In genomic region chr2:100272848-100273329, GRCh38 we compare ENCODE assay signal across 25 cellular contexts. TPM values are rescaled to one million over a fixed set of nuclear protein-coding genes. Genes with fewer than 3 reads are reported as not detected.
DNase-seq lines count a peak whose midpoint lies in the region; ATAC-seq, FAIRE-seq and TF ChIP-seq lines count a peak whose summit lies in the region.
"Had no signal": no experiment of that assay in that cellular context is flagged by ENCODE, and none has a peak within 500 bp of the region (broad histone marks: within the 10 kb centered on the region; RNA-seq: fewer than 3 reads in every experiment).

No MANE protein-coding gene starts in this region.

- H3K4me3 ChIP-seq in heart left ventricle, result no peak overlapping the region
- H3K4me3 ChIP-seq: lung, Peyer's patch, prostate gland had no signal

- TF ChIP-seq CTCF in heart left ventricle (IDR thresholded peaks at IDR 0.05), result no peak
- no peak for TF ChIP-seq CTCF in nephron (IDR thresholded peaks at IDR 0.05; ENCODE audit: unreplicated experiment in 3 of 3)

- peaks cover 7% of the 10 kb centered on the region for H3K4me1 Mint-ChIP-seq in nephron
- H3K4me1 Mint-ChIP-seq: central memory CD8-positive, alpha-beta T cell had no signal

- peaks cover 0 to 5% (median 0%) of the 10 kb centered on the region in 9 donors for H3K36me3 ChIP-seq in heart left ventricle
- H3K36me3 ChIP-seq: Peyer's patch, prostate gland had no signal

- H3K36me3 Mint-ChIP-seq in nephron (ENCODE audit: low read depth), result no peaks in the 10 kb centered on the region
- H3K36me3 Mint-ChIP-seq: activated naive CD8-positive, alpha-beta T cell treated with anti-CD3 and anti-CD28 coated beads, Interleukin-2, amount 10 ng/mL, durations not matched to agents 7 days and 5 days; CD14-positive monocyte; naive thymus-derived CD4-positive, alpha-beta T cell; stimulated activated naive B cell treated with anti-CD40 and anti-IgM and Interleukin-4, amounts not matched to agents 10 μg/mL and 1 μg/mL and 100 μg/mL, for 72 hours had no signal

- H3K9me3 Mint-ChIP-seq in nephron, result no peaks in the 10 kb centered on the region
- H3K9me3 Mint-ChIP-seq: activated CD8-positive, alpha-beta T cell treated with anti-CD3 and anti-CD28 coated beads for 36 hours; activated naive CD8-positive, alpha-beta T cell treated with anti-CD3 and anti-CD28 coated beads, Interleukin-2, amount 10 ng/mL, durations not matched to agents 7 days and 5 days; activated T-cell treated with anti-CD3 and anti-CD28 coated beads, Interleukin-2, amount 50 U/mL, for 72 hours; central memory CD8-positive, alpha-beta T cell; effector memory CD8-positive, alpha-beta T cell; naive thymus-derived CD4-positive, alpha-beta T cell; stimulated activated naive B cell treated with anti-CD40 and anti-IgM and Interleukin-4, amounts not matched to agents 10 μg/mL and 1 μg/mL and 100 μg/mL, for 72 hours had no signal

- WGBS in heart left ventricle, 4 donors, result 47 to 62% (median 49%) methylated on average over 10 of the region's 10 CpGs

- TF ChIP-seq POLR2A in heart left ventricle (IDR thresholded peaks at IDR 0.05) (no peak), H54 (IDR thresholded peaks at IDR 0.05; ENCODE audit: low read depth, low read length) (no peak)

- peak overlapping the region in 5 of 12 donors; percentile 20 to 55 (median 29) for H3K27ac ChIP-seq in heart left ventricle
- H3K27ac ChIP-seq: Peyer's patch had no signal

- peaks cover 0 to 13% (median 0%) of the 10 kb centered on the region in 12 donors for H3K4me1 ChIP-seq in heart left ventricle
- H3K4me1 ChIP-seq: Peyer's patch, prostate gland had no signal

- intact Hi-C loops in Right ventricle myocardium inferior (cut with DNase I), result no loop called here
- intact Hi-C loops in cardiac septum (cut with DNase I), result no loop called here
- intact Hi-C loops in heart left ventricle (cut with DNase I), result no loop called here

- no peak for FAIRE-seq in H54 (lab: Jason Lieb, UNC)
- FAIRE-seq: H1 had no signal

- peaks cover 4% of the 10 kb centered on the region for H3K27me3 Mint-ChIP-seq in nephron (ENCODE audit: low read depth)
- H3K27me3 Mint-ChIP-seq: activated CD8-positive, alpha-beta T cell treated with anti-CD3 and anti-CD28 coated beads for 36 hours; activated naive CD8-positive, alpha-beta T cell treated with anti-CD3 and anti-CD28 coated beads, Interleukin-2, amount 10 ng/mL, durations not matched to agents 7 days and 5 days had no signal

- H3K27ac Mint-ChIP-seq in nephron, result peak overlapping the region in 2 of 3 experiments; percentile 81 to 92
- H3K27ac Mint-ChIP-seq: activated CD8-positive, alpha-beta T cell treated with anti-CD3 and anti-CD28 coated beads for 36 hours; activated naive CD8-positive, alpha-beta T cell treated with anti-CD3 and anti-CD28 coated beads, Interleukin-2, amount 10 ng/mL, durations not matched to agents 7 days and 5 days; activated T-cell treated with anti-CD3 and anti-CD28 coated beads, Interleukin-2, amount 50 U/mL, for 72 hours; CD14-positive monocyte; effector memory CD8-positive, alpha-beta T cell; naive thymus-derived CD4-positive, alpha-beta T cell; stimulated activated naive B cell treated with anti-CD40 and anti-IgM and Interleukin-4, amounts not matched to agents 10 μg/mL and 1 μg/mL and 100 μg/mL, for 72 hours had no signal

- H3K9me3 ChIP-seq in heart left ventricle, result no peaks in the 10 kb centered on the region
- H3K9me3 ChIP-seq: Peyer's patch, prostate gland had no signal

- peak; percentile 87 for ATAC-seq in Right ventricle myocardium inferior
- ATAC-seq in heart left ventricle, result peak; percentile 43 to 90 (median 76)
- ATAC-seq in GM21390 (IDR thresholded peaks at IDR 0.05; ENCODE audit: unreplicated experiment), result no peak
- ATAC-seq: activated CD8-positive, alpha-beta T cell treated with anti-CD3 and anti-CD28 coated beads for 36 hours; activated T-cell treated with anti-CD3 and anti-CD28 coated beads, Interleukin-2, amount 50 U/mL, for 72 hours; effector memory CD8-positive, alpha-beta T cell; naive thymus-derived CD4-positive, alpha-beta T cell; stimulated activated naive B cell treated with anti-CD40 and anti-IgM and Interleukin-4, amounts not matched to agents 10 μg/mL and 1 μg/mL and 100 μg/mL, for 72 hours had no signal

- H3K27me3 ChIP-seq in heart left ventricle, result no peaks in the 10 kb centered on the region
- H3K27me3 ChIP-seq: Peyer's patch had no signal

- DNase-seq in Right ventricle myocardium inferior (ENCODE audit: missing footprints), result no peak
- DNase-seq in cardiac septum (ENCODE audit: low spot score), result no peak
- DNase-seq in heart left ventricle, result peak in 4 of 5 donors; percentile 53 to 54 (median 54)
- no peak for DNase-seq in activated naive CD4-positive, alpha-beta T cell (lab: John Stamatoyannopoulos, UW)
- DNase-seq in H54 (ENCODE audit: insufficient read length, low spot score), result no peak
- no peak for DNase-seq in stimulated activated CD4-positive, alpha-beta T cell treated with anti-CD3 and anti-CD28 coated beads, Interleukin-15, amount 100 ng/mL, for 24 hours
- DNase-seq: activated CD8-positive, alpha-beta T cell treated with anti-CD3 and anti-CD28 coated beads for 36 hours; activated naive CD8-positive, alpha-beta T cell treated with anti-CD3 and anti-CD28 coated beads, Interleukin-2, amount 10 ng/mL, durations not matched to agents 7 days and 5 days; activated T-cell treated with anti-CD3 and anti-CD28 coated beads, Interleukin-2, amount 50 U/mL, for 72 hours; DMS153; effector memory CD8-positive, alpha-beta T cell; NCI-H1417 treated with DMSO at 0.1 percent for 48 hours; NCI-H82; Peyer's patch; stimulated activated naive B cell treated with anti-CD40 and anti-IgM and Interleukin-4, amounts not matched to agents 10 μg/mL and 1 μg/mL and 100 μg/mL, for 72 hours; trophoblast cell had no signal

- no peak overlapping the region for H3K4me3 Mint-ChIP-seq in nephron
- H3K4me3 Mint-ChIP-seq: activated CD8-positive, alpha-beta T cell treated with anti-CD3 and anti-CD28 coated beads for 36 hours; activated naive CD8-positive, alpha-beta T cell treated with anti-CD3 and anti-CD28 coated beads, Interleukin-2, amount 10 ng/mL, durations not matched to agents 7 days and 5 days; activated T-cell treated with anti-CD3 and anti-CD28 coated beads, Interleukin-2, amount 50 U/mL, for 72 hours; CD14-positive monocyte; central memory CD8-positive, alpha-beta T cell; effector memory CD8-positive, alpha-beta T cell; naive thymus-derived CD4-positive, alpha-beta T cell; stimulated activated naive B cell treated with anti-CD40 and anti-IgM and Interleukin-4, amounts not matched to agents 10 μg/mL and 1 μg/mL and 100 μg/mL, for 72 hours had no signal

RNA-seq across cellular contexts. Expression of gene LONRF2, which starts 49.4 kb away (rescaled TPM):
- total RNA-seq in Right ventricle myocardium inferior (14.9 TPM), cardiac septum (24.5 TPM), heart left ventricle (10 to 100 TPM; 14.2 to 29.7 (median 21.1) TPM)
- polyA plus RNA-seq in heart left ventricle, result 1 to 10 TPM; 2.4 to 3.0 TPM
- total RNA-seq: LHCN-M2 had no signal
- polyA plus RNA-seq: CD14-positive monocyte; naive thymus-derived CD4-positive, alpha-beta T cell had no signal

Comparison
In these comparisons a context has a peak if more than half of its experiments do, and no peak if none do; other contexts are left out.
1. DNase-seq: peak in heart left ventricle (4 of 5); none in Right ventricle myocardium inferior (single experiment), cardiac septum (single experiment), activated naive CD4-positive, alpha-beta T cell (0 of 4), H54 (single experiment) and stimulated activated CD4-positive, alpha-beta T cell treated with anti-CD3 and anti-CD28 coated beads, Interleukin-15, amount 100 ng/mL, for 24 hours (single experiment).